In the genomic region with DNA sequence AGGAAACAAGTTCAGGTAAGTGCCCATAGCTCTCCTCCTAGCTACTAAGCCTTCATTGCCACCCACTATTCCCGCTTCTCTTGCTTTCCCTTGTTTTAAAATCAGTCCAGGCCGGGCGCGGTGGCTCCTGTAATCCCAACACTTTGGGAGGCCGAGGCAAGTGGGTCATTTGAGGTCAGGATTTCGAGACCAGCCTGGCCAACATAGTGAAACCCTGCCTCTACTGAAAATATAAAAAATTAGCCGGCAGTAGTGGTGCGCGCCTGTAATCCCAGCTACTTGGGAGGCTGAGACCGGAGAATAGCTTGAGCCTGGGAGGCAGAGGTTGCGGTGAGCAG, we compare ENCODE assay signal across 10 cellular contexts. TPM values are rescaled to one million over a fixed set of nuclear protein-coding genes. Genes with fewer than 3 reads are reported as not detected.
A peak's percentile ranks its signal among the peaks of the same experiment; 100 is the strongest.
DNase-seq lines count a peak whose midpoint lies in the region; ATAC-seq and TF ChIP-seq lines count a peak whose summit lies in the region.
"Had no signal": no experiment of that assay in that cellular context is flagged by ENCODE, and none has a peak within 500 bp of the region (broad histone marks: within the 10 kb centered on the region; RNA-seq: fewer than 3 reads in every experiment).

No MANE protein-coding gene starts in this region.

- H3K4me3 ChIP-seq in GM06990 (replicated peaks; ENCODE audit: low read depth, low read length): peak overlapping the region; percentile 61; the same call in 1 of the 2 replicates
- no peak overlapping the region for H3K4me3 ChIP-seq in SU-DHL-6 (ENCODE audit: insufficient read depth, low read length, poor library complexity, severe bottlenecking)
- H3K4me3 ChIP-seq in fibroblast of lung (replicated peaks in 1 of 4; ENCODE audit: control extremely low read depth in 1 of 4, insufficient read depth in 1 of 4, low read depth in 3 of 4, low read length in 4 of 4): peak overlapping the region in 3 of 4 experiments; percentile 25 to 57 (median 45)
- peak overlapping the region; percentile 23 to 52 (median 46) for H3K4me3 ChIP-seq in sigmoid colon
- no peak overlapping the region for H3K4me3 ChIP-seq in lower leg skin (ENCODE audit: low read depth, poor library complexity, severe bottlenecking)

- CTCF ChIA-PET in T-cell (lab: Charles Lee): interaction anchor here (0.5 to 3.6 kb wide), 21 partner anchors 10 to 1557 kb away, joined by 3 to 33 read pairs (median 4); partner anchors contain the start of genes LRIG2 (in 1 of the 2), PPM1J (in 1 of the 2) and ST7L (in 1 of the 2)

- TF ChIP-seq POLR2A in sigmoid colon (IDR thresholded peaks at IDR 0.05): no peak
- TF ChIP-seq POLR2A in lower leg skin (IDR thresholded peaks at IDR 0.05): no peak

- H3K27ac ChIP-seq in SU-DHL-6 (ENCODE audit: low read depth, low read length): no peak overlapping the region
- H3K27ac ChIP-seq in fibroblast of lung (ENCODE audit: insufficient read depth, low read length): peak overlapping the region; percentile 61
- H3K27ac ChIP-seq in sigmoid colon: peak overlapping the region; percentile 69 to 91 (median 84)
- H3K27ac ChIP-seq: neutrophil had no signal

- H3K9me2 ChIP-seq in SU-DHL-6 (replicated peaks; ENCODE audit: insufficient read depth, low read length): no peaks in the 10 kb centered on the region

- intact Hi-C loops in sigmoid colon (cut with DNase I): loop anchor here (1.0 to 2.0 kb wide), 2 partner anchors 75 to 315 kb away; partner anchors contain the start of gene RHOC
- intact Hi-C loops in lower leg skin (cut with DNase I; ENCODE audit: low total_unique reads): loop anchor here (2.0 to 10.0 kb wide), 3 partner anchors 75 to 316 kb away; partner anchors contain the start of genes CAPZA1, RHOC and ST7L

- no peaks in the 10 kb centered on the region for H4K20me1 ChIP-seq in SU-DHL-6 (ENCODE audit: low read depth, low read length)
- no peaks in the 10 kb centered on the region for H4K20me1 ChIP-seq in fibroblast of lung (ENCODE audit: control insufficient read depth, extremely low read depth, insufficient read depth, low read length)

- no peaks in the 10 kb centered on the region for H3K27me3 ChIP-seq in GM06990 (replicated peaks; ENCODE audit: control insufficient read depth, insufficient read depth, low read length)
- no peaks in the 10 kb centered on the region for H3K27me3 ChIP-seq in SU-DHL-6 (ENCODE audit: low read length)
- no peaks in the 10 kb centered on the region for H3K27me3 ChIP-seq in fibroblast of lung (ENCODE audit: control insufficient read depth, insufficient read depth, low read length)
- no peaks in the 10 kb centered on the region for H3K27me3 ChIP-seq in sigmoid colon

- H3K9me3 ChIP-seq in SU-DHL-6 (ENCODE audit: insufficient read depth, low read length) (no peaks in the 10 kb centered on the region), fibroblast of lung (ENCODE audit: control insufficient read depth, insufficient read depth, low read depth, low read length) (no peaks in the 10 kb centered on the region), sigmoid colon (no peaks in the 10 kb centered on the region)
- H3K9me3 ChIP-seq: neutrophil had no signal

- H3K4me2 ChIP-seq in SU-DHL-6 (ENCODE audit: low read depth, low read length, poor library complexity, severe bottlenecking) (no peak overlapping the region), fibroblast of lung (ENCODE audit: extremely low read depth, insufficient read depth, low read length) (peak overlapping the region; percentile 97)

- TF ChIP-seq EP300 in sigmoid colon (IDR thresholded peaks at IDR 0.05): no peak

- H3K9me3 Mint-ChIP-seq in T-cell: no peaks in the 10 kb centered on the region
- H3K9me3 Mint-ChIP-seq: activated naive CD4-positive, alpha-beta T cell treated with anti-CD3 and anti-CD28 coated beads for 36 hours had no signal

- peaks cover 11% of the 10 kb centered on the region; the same call in 1 of the 2 replicates for H3F3A ChIP-seq in SU-DHL-6 (ENCODE audit: insufficient read depth)

- H3K79me2 ChIP-seq in SU-DHL-6 (ENCODE audit: insufficient read depth, low read length) (no peaks in the 10 kb centered on the region), fibroblast of lung (ENCODE audit: control insufficient read depth, insufficient read depth, low read length) (peaks cover 5% of the 10 kb centered on the region)

- H3K4me1 Mint-ChIP-seq in T-cell: peaks cover 13 to 21% (median 19%) of the 10 kb centered on the region in 3 donors

- no peak overlapping the region for H3K27ac Mint-ChIP-seq in T-cell
- H3K27ac Mint-ChIP-seq: activated naive CD4-positive, alpha-beta T cell treated with anti-CD3 and anti-CD28 coated beads for 36 hours had no signal

- TF ChIP-seq CTCF in GM06990 (IDR thresholded peaks at IDR 0.05; ENCODE audit: insufficient read depth, low read length, poor library complexity, severe bottlenecking) (no peak), SU-DHL-6 (IDR thresholded peaks at IDR 0.05; ENCODE audit: insufficient read depth, low read length, poor library complexity, severe bottlenecking) (no peak), fibroblast of lung (conservative IDR thresholded peaks at IDR 0.05 in 1 of 2, IDR thresholded peaks at IDR 0.05 in 1 of 2; ENCODE audit: low read depth in 1 of 2, low read length in 2 of 2) (no peak), sigmoid colon (IDR thresholded peaks at IDR 0.05) (no peak), lower leg skin (IDR thresholded peaks at IDR 0.05) (no peak)

- H3K27me3 Mint-ChIP-seq in T-cell: peaks cover 32 to 43% of the 10 kb centered on the region in 2 donors

- H3K4me1 ChIP-seq in fibroblast of lung (ENCODE audit: control insufficient read depth, extremely low read depth, insufficient read depth, low read length) (peaks cover 14% of the 10 kb centered on the region), sigmoid colon (peaks cover 0 to 48% (median 37%) of the 10 kb centered on the region in 4 donors)

- WGBS in sigmoid colon, 2 donors: 86 to 90% methylated on average over 11 of the region's 11 CpGs
- 91 to 94% methylated on average over 11 of the region's 11 CpGs for WGBS in lower leg skin, 2 donors

- no peaks in the 10 kb centered on the region for H3K36me3 Mint-ChIP-seq in T-cell

- no peaks in the 10 kb centered on the region for H3K36me3 ChIP-seq in GM06990 (ENCODE audit: control insufficient read depth, insufficient read depth, low read length)
- no peaks in the 10 kb centered on the region for H3K36me3 ChIP-seq in SU-DHL-6 (ENCODE audit: low read length)
- no peaks in the 10 kb centered on the region for H3K36me3 ChIP-seq in fibroblast of lung (ENCODE audit: control insufficient read depth, insufficient read depth, low read length)
- H3K36me3 ChIP-seq in sigmoid colon: no peaks in the 10 kb centered on the region
- H3K36me3 ChIP-seq: neutrophil had no signal

- no peak overlapping the region for H3K4me3 Mint-ChIP-seq in T-cell

- no peak for ATAC-seq in T-cell (replicated peaks in 1 of 4)

- no peak for DNase-seq in GM06990 (ENCODE audit: extremely low read depth, insufficient read length)
- no peak for DNase-seq in fibroblast of lung (ENCODE audit: low read depth in 2 of 2)
- DNase-seq in sigmoid colon: no peak
- DNase-seq in T-cell: no peak
- DNase-seq in GF-D8 (lab: John Stamatoyannopoulos, UW): no peak
- no peak for DNase-seq in lower leg skin (ENCODE audit: low spot score in 2 of 2)
- no peak for DNase-seq in SKM-1 (lab: John Stamatoyannopoulos, UW; ENCODE audit: unreplicated experiment)
- DNase-seq: activated naive CD4-positive, alpha-beta T cell treated with anti-CD3 and anti-CD28 coated beads for 36 hours had no signal

- H2AFZ ChIP-seq in SU-DHL-6 (ENCODE audit: low read depth, low read length, severe bottlenecking) (peak overlapping the region; percentile 97), fibroblast of lung (ENCODE audit: low read length) (peak overlapping the region; percentile 78)

- peak overlapping the region; percentile 45; the same call in 1 of the 2 replicates for H3K9ac ChIP-seq in SU-DHL-6 (ENCODE audit: low read length)
- no peak overlapping the region for H3K9ac ChIP-seq in fibroblast of lung (ENCODE audit: insufficient read depth, low read length)

- POLR2A ChIA-PET in T-cell (lab: Charles Lee): no interaction called here

RNA-seq across cellular contexts. Expression of gene CTTNBP2NL, which starts 4.4 kb away (rescaled TPM):
- total RNA-seq in fibroblast of lung (11.0 and 18.5 TPM in 2 replicates), sigmoid colon (10 to 100 TPM; 15.1 to 25.5 (median 17.0) TPM), T-cell (1 to 10 TPM in 1 of 5 donors, under 1 TPM in 4; 0.37 to 1.1 (median 0.51) TPM), lower leg skin (10 to 100 TPM; 53.5 to 66.6 (median 59.6) TPM)
- polyA plus RNA-seq in fibroblast of lung (23.4 and 26.8 TPM in 2 replicates), sigmoid colon (10 to 100 TPM; 11.4 to 17.3 (median 13.4) TPM)
- 16.3 and 21.7 TPM in 2 replicates for polyA plus RNA-seq in fibroblast of lung (2012)
- 11.3 and 11.4 TPM in 2 replicates for polyA minus RNA-seq in fibroblast of lung (ENCODE audit: low replicate concordance)

Comparison
In these comparisons a context has a peak if more than half of its experiments do, and no peak if none do; other contexts are left out.
1. H3K4me3 ChIP-seq: peak in GM06990 (single experiment), fibroblast of lung (3 of 4) and sigmoid colon (4 of 4); none in SU-DHL-6 (single experiment) and lower leg skin (single experiment).